Comparison of ENCODE assay signal across 11 cellular contexts in the genomic region with DNA sequence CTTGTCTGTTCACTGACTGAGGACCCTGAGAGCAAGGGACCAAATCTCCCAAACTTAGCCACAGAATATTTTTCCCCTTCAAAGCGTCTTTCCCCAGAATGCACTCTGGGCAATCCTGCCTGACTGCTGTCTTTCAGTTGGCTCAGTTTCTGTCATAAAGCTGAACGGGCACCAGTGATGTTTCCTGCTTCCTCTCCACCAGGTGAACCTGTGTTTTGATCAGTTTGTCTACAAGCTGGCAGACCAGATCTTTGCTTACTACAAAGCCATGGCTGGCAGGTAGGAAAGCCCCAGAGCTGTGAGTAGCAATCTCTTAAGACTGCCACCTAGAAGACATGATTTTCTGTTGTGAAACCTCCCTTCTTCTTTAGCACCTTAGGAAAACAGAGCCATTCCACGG.
DNase-seq lines count a peak whose midpoint lies in the region; ATAC-seq, FAIRE-seq and TF ChIP-seq lines count a peak whose summit lies in the region.
"Had no signal": no experiment of that assay in that cellular context is flagged by ENCODE, and none has a peak within 500 bp of the region (broad histone marks: within the 10 kb centered on the region; RNA-seq: fewer than 3 reads in every experiment).

No MANE protein-coding gene starts in this region.

- POLR2A ChIA-PET in T-cell (lab: Charles Lee): interaction anchor here in 1 of 2 donors (0.7 to 1.2 kb wide), 2 partner anchors 186 to 416 kb away, joined by 3 read pairs; a partner anchor contains a TSS

- peak; percentile 44 for DNase-seq in activated naive CD4-positive, alpha-beta T cell treated with anti-CD3 and anti-CD28 coated beads, Interleukin-2, amount 10 ng/mL, durations not matched to agents 7 days and 5 days
- no peak for DNase-seq in activated naive CD4-positive, alpha-beta T cell treated with anti-CD3 and anti-CD28 coated beads, Interleukin-2, amount 50 U/mL, for 16 hours
- DNase-seq in T-cell (peak in 29 of 34 experiments; percentile 12 to 68 (median 40)), choroid plexus epithelial cell (ENCODE audit: low read depth) (no peak), NOMO-1 treated with dmso at 0.1 percent for 144 hours (lab: John Stamatoyannopoulos, UW; ENCODE audit: unreplicated experiment) (no peak), urothelium cell line (ENCODE audit: low spot score) (no peak)
- no peak for DNase-seq in stimulated activated effector memory CD8-positive, alpha-beta T cell treated with anti-CD3 and anti-CD28 coated beads, Interleukin-12 subunit alpha, Interleukin-12 subunit beta, amount 100 ng/mL, for 72 hours (ENCODE audit: low spot score in 2 of 2)
- DNase-seq: cortex of kidney had no signal

- H3K36me3 Mint-ChIP-seq in activated naive CD4-positive, alpha-beta T cell treated with anti-CD3 and anti-CD28 coated beads, Interleukin-2, amount 10 ng/mL, durations not matched to agents 7 days and 5 days: peaks cover 88% of the 10 kb centered on the region
- H3K36me3 Mint-ChIP-seq in T-cell: peaks cover 74% of the 10 kb centered on the region
- peaks cover 100% of the 10 kb centered on the region for H3K36me3 Mint-ChIP-seq in stimulated activated effector memory CD8-positive, alpha-beta T cell treated with anti-CD3 and anti-CD28 coated beads, Interleukin-12 subunit alpha, Interleukin-12 subunit beta, amount 100 ng/mL, for 72 hours

- peak overlapping the region; percentile 49 for H3K4me3 ChIP-seq in choroid plexus epithelial cell (ENCODE audit: low read depth, low read length)

- no peak for FAIRE-seq in urothelium cell line (lab: Jason Lieb, UNC)

- peak overlapping the region; percentile 83 for H3K27ac Mint-ChIP-seq in activated naive CD4-positive, alpha-beta T cell treated with anti-CD3 and anti-CD28 coated beads, Interleukin-2, amount 10 ng/mL, durations not matched to agents 7 days and 5 days
- peak overlapping the region; percentile 78 to 87 for H3K27ac Mint-ChIP-seq in T-cell
- H3K27ac Mint-ChIP-seq in stimulated activated effector memory CD8-positive, alpha-beta T cell treated with anti-CD3 and anti-CD28 coated beads, Interleukin-12 subunit alpha, Interleukin-12 subunit beta, amount 100 ng/mL, for 72 hours: peak overlapping the region; percentile 7
- H3K27ac Mint-ChIP-seq: memory B cell, progenitor cell of endocrine pancreas had no signal

- H3K27me3 Mint-ChIP-seq in activated naive CD4-positive, alpha-beta T cell treated with anti-CD3 and anti-CD28 coated beads, Interleukin-2, amount 10 ng/mL, durations not matched to agents 7 days and 5 days: no peaks in the 10 kb centered on the region
- no peaks in the 10 kb centered on the region for H3K27me3 Mint-ChIP-seq in T-cell
- H3K27me3 Mint-ChIP-seq: memory B cell, progenitor cell of endocrine pancreas had no signal

- CTCF ChIA-PET in activated naive CD4-positive, alpha-beta T cell treated with anti-CD3 and anti-CD28 coated beads, Interleukin-2, amount 10 ng/mL, durations not matched to agents 7 days and 5 days (lab: Charles Lee): interaction anchor here (0.7 to 8.0 kb wide), 25 partner anchors 10 to 416 kb away, joined by 3 to 76 read pairs (median 4); a partner anchor contains a TSS
- CTCF ChIA-PET in T-cell (lab: Charles Lee): interaction anchor here in 1 of 2 donors (0.7 to 1.9 kb wide), 14 partner anchors 10 to 416 kb away, joined by 3 to 12 read pairs (median 4); a partner anchor contains a TSS

- H3K9me3 Mint-ChIP-seq in activated naive CD4-positive, alpha-beta T cell treated with anti-CD3 and anti-CD28 coated beads, Interleukin-2, amount 10 ng/mL, durations not matched to agents 7 days and 5 days: no peaks in the 10 kb centered on the region
- no peaks in the 10 kb centered on the region for H3K9me3 Mint-ChIP-seq in T-cell
- H3K9me3 Mint-ChIP-seq in stimulated activated effector memory CD8-positive, alpha-beta T cell treated with anti-CD3 and anti-CD28 coated beads, Interleukin-12 subunit alpha, Interleukin-12 subunit beta, amount 100 ng/mL, for 72 hours: no peaks in the 10 kb centered on the region
- H3K9me3 Mint-ChIP-seq: memory B cell had no signal

- H3K4me1 Mint-ChIP-seq in activated naive CD4-positive, alpha-beta T cell treated with anti-CD3 and anti-CD28 coated beads, Interleukin-2, amount 10 ng/mL, durations not matched to agents 7 days and 5 days: peaks cover 39% of the 10 kb centered on the region
- H3K4me1 Mint-ChIP-seq in T-cell: peaks cover 35 to 43% (median 41%) of the 10 kb centered on the region in 3 donors
- H3K4me1 Mint-ChIP-seq in stimulated activated effector memory CD8-positive, alpha-beta T cell treated with anti-CD3 and anti-CD28 coated beads, Interleukin-12 subunit alpha, Interleukin-12 subunit beta, amount 100 ng/mL, for 72 hours: peaks cover 20% of the 10 kb centered on the region

- ATAC-seq in T-cell (replicated peaks in 1 of 4): peak; percentile 68 to 92 (median 78)
- ATAC-seq in stimulated activated effector memory CD8-positive, alpha-beta T cell treated with anti-CD3 and anti-CD28 coated beads, Interleukin-12 subunit alpha, Interleukin-12 subunit beta, amount 100 ng/mL, for 72 hours: no peak
- no peak for ATAC-seq in GM19452 (IDR thresholded peaks at IDR 0.05; ENCODE audit: unreplicated experiment)

- no peak for TF ChIP-seq CTCF in choroid plexus epithelial cell (conservative IDR thresholded peaks at IDR 0.05; ENCODE audit: low read depth, low read length)

- no peak overlapping the region for H3K4me3 Mint-ChIP-seq in activated naive CD4-positive, alpha-beta T cell treated with anti-CD3 and anti-CD28 coated beads, Interleukin-2, amount 10 ng/mL, durations not matched to agents 7 days and 5 days
- H3K4me3 Mint-ChIP-seq in T-cell: peak overlapping the region in 2 of 3 donors; percentile 14 to 67
- H3K4me3 Mint-ChIP-seq in stimulated activated effector memory CD8-positive, alpha-beta T cell treated with anti-CD3 and anti-CD28 coated beads, Interleukin-12 subunit alpha, Interleukin-12 subunit beta, amount 100 ng/mL, for 72 hours: no peak overlapping the region
- H3K4me3 Mint-ChIP-seq: memory B cell had no signal

Comparison
In these comparisons a context has a peak if more than half of its experiments do, and no peak if none do; other contexts are left out.
1. DNase-seq: peak in activated naive CD4-positive, alpha-beta T cell treated with anti-CD3 and anti-CD28 coated beads, Interleukin-2, amount 10 ng/mL, durations not matched to agents 7 days and 5 days (single experiment) and T-cell (29 of 34); none in activated naive CD4-positive, alpha-beta T cell treated with anti-CD3 and anti-CD28 coated beads, Interleukin-2, amount 50 U/mL, for 16 hours (single experiment), choroid plexus epithelial cell (single experiment), stimulated activated effector memory CD8-positive, alpha-beta T cell treated with anti-CD3 and anti-CD28 coated beads, Interleukin-12 subunit alpha, Interleukin-12 subunit beta, amount 100 ng/mL, for 72 hours (0 of 2), NOMO-1 treated with dmso at 0.1 percent for 144 hours (single experiment) and urothelium cell line (single experiment).
2. H3K27ac Mint-ChIP-seq: peak in every context shown above with its lines; median percentile 83 in activated naive CD4-positive, alpha-beta T cell treated with anti-CD3 and anti-CD28 coated beads, Interleukin-2, amount 10 ng/mL, durations not matched to agents 7 days and 5 days; 82 in T-cell; 7 in stimulated activated effector memory CD8-positive, alpha-beta T cell treated with anti-CD3 and anti-CD28 coated beads, Interleukin-12 subunit alpha, Interleukin-12 subunit beta, amount 100 ng/mL, for 72 hours.
3. H3K4me3 Mint-ChIP-seq: peak in T-cell (2 of 3); none in activated naive CD4-positive, alpha-beta T cell treated with anti-CD3 and anti-CD28 coated beads, Interleukin-2, amount 10 ng/mL, durations not matched to agents 7 days and 5 days (single experiment) and stimulated activated effector memory CD8-positive, alpha-beta T cell treated with anti-CD3 and anti-CD28 coated beads, Interleukin-12 subunit alpha, Interleukin-12 subunit beta, amount 100 ng/mL, for 72 hours (single experiment).
4. ATAC-seq: peak in T-cell (4 of 4); none in stimulated activated effector memory CD8-positive, alpha-beta T cell treated with anti-CD3 and anti-CD28 coated beads, Interleukin-12 subunit alpha, Interleukin-12 subunit beta, amount 100 ng/mL, for 72 hours (single experiment) and GM19452 (single experiment).